Comparison of ENCODE assay signal across 8 cellular contexts in genomic region chrX:56978172-56978571, GRCh38. TPM values are rescaled to one million over a fixed set of nuclear protein-coding genes. Genes with fewer than 3 reads are reported as not detected.
A peak's percentile ranks its signal among the peaks of the same experiment; 100 is the strongest.
DNase-seq lines count a peak whose midpoint lies in the region; ATAC-seq, FAIRE-seq and TF ChIP-seq lines count a peak whose summit lies in the region.

No MANE protein-coding gene starts in this region.

- H3K4me3 ChIP-seq in K562, result no peak overlapping the region
- H3K4me3 ChIP-seq in keratinocyte (ENCODE audit: control insufficient read depth in 2 of 3, extremely low read depth in 1 of 3, insufficient read depth in 2 of 3, low read depth in 1 of 3, low read length in 3 of 3), result no peak overlapping the region

- no peaks in the 10 kb centered on the region for H3K27me3 ChIP-seq in K562 (ENCODE audit: control insufficient read depth in 2 of 2, insufficient read depth in 2 of 2, low read length in 2 of 2)
- no peaks in the 10 kb centered on the region for H3K27me3 ChIP-seq in keratinocyte (ENCODE audit: control insufficient read depth, extremely low read depth, insufficient read depth, low read length)

- H3K27ac ChIP-seq in K562 (ENCODE audit: extremely low read depth, low read depth, low read length) (no peak overlapping the region), keratinocyte (ENCODE audit: control insufficient read depth, insufficient read depth, low read length) (no peak overlapping the region)

- ATAC-seq in GM21717 (IDR thresholded peaks at IDR 0.05; ENCODE audit: unreplicated experiment) (peak; percentile 91), K562 (peak; percentile 85)
- peak; percentile 68 for ATAC-seq in stimulated activated naive CD8-positive, alpha-beta T cell treated with anti-CD3 and anti-CD28 coated beads, Interleukin-15, Interleukin-2, amounts not matched to agents 100 U/mL and 50 U/mL, for 24 hours

- H4K20me1 ChIP-seq in K562 (replicated peaks; ENCODE audit: control insufficient read depth, insufficient read depth, low read length), result no peaks in the 10 kb centered on the region
- H4K20me1 ChIP-seq in keratinocyte (ENCODE audit: control insufficient read depth, extremely low read depth, insufficient read depth, low read length), result no peaks in the 10 kb centered on the region

- H2AFZ ChIP-seq in K562 (ENCODE audit: low read depth, low read length) (no peak overlapping the region), keratinocyte (ENCODE audit: control insufficient read depth, low read length) (no peak overlapping the region)

- POLR2A ChIA-PET in K562 (lab: Yijun Ruan, JAX), result no interaction called here

- no peaks in the 10 kb centered on the region for H3K79me2 ChIP-seq in K562 (ENCODE audit: control insufficient read depth, insufficient read depth, low read length)
- H3K79me2 ChIP-seq in keratinocyte (ENCODE audit: control insufficient read depth, insufficient read depth, low read length), result no peaks in the 10 kb centered on the region

- intact Hi-C loops in K562 (cut with micrococcal nuclease), result loop anchor here (1.0 kb wide), 1 partner anchor 175 kb away; no protein-coding TSS in a partner anchor

- H3K4me1 ChIP-seq in K562 (replicated peaks in 1 of 2; ENCODE audit: control insufficient read depth in 2 of 2, insufficient read depth in 2 of 2, low read length in 2 of 2) (no peaks in the 10 kb centered on the region), keratinocyte (ENCODE audit: control insufficient read depth, extremely low read depth, insufficient read depth, low read length) (no peaks in the 10 kb centered on the region)

- TF ChIP-seq CTCF in K562 (IDR thresholded peaks at IDR 0.05 in 2 of 3, conservative IDR thresholded peaks at IDR 0.05 in 1 of 3; ENCODE audit: insufficient read depth in 2 of 3, low read depth in 1 of 3, low read length in 3 of 3) (peak; percentile 45 to 62 (median 46); a peak in 5 of 6 replicates), keratinocyte (optimal IDR thresholded peaks at IDR 0.05 in 1 of 3, IDR thresholded peaks at IDR 0.05 in 1 of 3, conservative IDR thresholded peaks at IDR 0.05 in 1 of 3; ENCODE audit: extremely low read depth in 1 of 3, insufficient read depth in 2 of 3, low read length in 3 of 3) (peak; percentile 58 to 69 (median 62))

- WGBS in K562 (ENCODE audit: insufficient coverage, low coverage, missing lambda C conversion rate), result 10% methylated on average over 1 of the region's 1 CpG

- H3K4me2 ChIP-seq in K562 (ENCODE audit: insufficient read depth, low read length) (no peak overlapping the region), keratinocyte (ENCODE audit: control insufficient read depth, extremely low read depth, insufficient read depth, low read depth, low read length) (no peak overlapping the region)

- CTCF ChIA-PET in K562 (lab: Yijun Ruan, JAX; ENCODE audit: low intra/inter-chr PET ratio), result interaction anchor here (1.1 to 1.6 kb wide), 2 partner anchors 175 to 213 kb away, joined by 4 to 5 read pairs; no protein-coding TSS in a partner anchor

- H3K9me1 ChIP-seq in K562 (ENCODE audit: control insufficient read depth, insufficient read depth, low read length) (no peaks in the 10 kb centered on the region), keratinocyte (ENCODE audit: control insufficient read depth, extremely low read depth, insufficient read depth, low read length) (no peaks in the 10 kb centered on the region)

- peak; percentile 70 for FAIRE-seq in K562 (lab: Jason Lieb, UNC)
- peak; percentile 83 for FAIRE-seq in keratinocyte (lab: Jason Lieb, UNC)

- DNase-seq in activated gamma-delta T cell treated with Interleukin-2 at 50 U/mL for 16 hours (peak; percentile 44), activated gamma-delta T cell (lab: John Stamatoyannopoulos, UW) (no peak), HUDEP-2 (lab: John Stamatoyannopoulos, UW; ENCODE audit: unreplicated experiment in 76 of 76) (peak in 40 of 76 experiments; percentile 0 to 40 (median 11)), RPMI7951 (ENCODE audit: low read depth) (peak; percentile 52), K562 (ENCODE audit: extremely low read depth in 1 of 4, low spot score in 3 of 4) (peak; percentile 17 to 42 (median 22)), keratinocyte (ENCODE audit: low read depth, low spot score) (no peak)
- peak; percentile 16 for DNase-seq in stimulated activated naive CD8-positive, alpha-beta T cell treated with anti-CD3 and anti-CD28 coated beads, Interleukin-15, Interleukin-2, amounts not matched to agents 100 U/mL and 50 U/mL, for 24 hours

- no peak overlapping the region for H3K9ac ChIP-seq in K562 (ENCODE audit: insufficient read depth in 1 of 2, low read depth in 2 of 2, low read length in 2 of 2)
- H3K9ac ChIP-seq in keratinocyte (ENCODE audit: control insufficient read depth, extremely low read depth, insufficient read depth, low read length), result no peak overlapping the region

- peaks cover 12% of the 10 kb centered on the region; the same call in 1 of the 3 replicates for H3K36me3 ChIP-seq in K562 (ENCODE audit: control insufficient read depth, insufficient read depth, low read length)
- peaks cover 0 to 2% of the 10 kb centered on the region in 2 experiments for H3K36me3 ChIP-seq in keratinocyte (ENCODE audit: control insufficient read depth in 2 of 2, extremely low read depth in 1 of 2, insufficient read depth in 2 of 2, low read length in 2 of 2)

- dilution Hi-C loops in keratinocyte (cut with MboI; ENCODE audit: extremely low pct_ligation_motif_present, low sequenced_read_pairs), result no loop called here

- TF ChIP-seq RAD21 in K562 (CRISPR knock-in tag; conservative IDR thresholded peaks at IDR 0.05 in 1 of 2, IDR thresholded peaks at IDR 0.05 in 1 of 2), result peak; percentile 27 to 64; a peak in 3 of 4 replicates

- BruUV-seq in K562 (replicated peaks; lab: Mats Ljungman, UMichigan), result no TSS peak

- TF ChIP-seq POLR2A in K562 (conservative IDR thresholded peaks at IDR 0.05), result no peak

- H3K9me3 ChIP-seq in K562 (replicated peaks; ENCODE audit: control insufficient read depth, insufficient read depth, low read depth, low read length) (no peaks in the 10 kb centered on the region), keratinocyte (ENCODE audit: control insufficient read depth, low read depth, low read length) (no peaks in the 10 kb centered on the region)

- TF ChIP-seq EP300 in K562 (IDR thresholded peaks at IDR 0.05; ENCODE audit: low read length), result no peak

- in situ Hi-C loops in K562 (cut with MboI), result no loop called here

TF ChIP-seq in K562, 482 proteins besides CTCF, POLR2A, EP300 and RAD21:
- TF ChIP-seq SMC3 (conservative IDR thresholded peaks at IDR 0.05; ENCODE audit: insufficient read depth, low read depth, low read length), result peak; percentile 50; the same call in 1 of the 2 replicates
- no peak for TF ChIP-seq BCL6 (CRISPR knock-in tag; IDR thresholded peaks at IDR 0.05)

RNA-seq across cellular contexts. Expression of gene SPIN3, which starts 17.2 kb away (rescaled TPM):
- 10.4 and 13.7 TPM in 2 replicates for total RNA-seq in RPMI7951 (2014; rRNA removed; shearing (Covaris generic))
- 16.3 and 27.3 TPM in 2 replicates for total RNA-seq in K562 (2011; cell fraction: chromatin; rRNA removed; ENCODE audit: low replicate concordance)
- 8.2 and 9.3 TPM in 2 replicates for total RNA-seq in K562 (2011; cell fraction: nucleolus; rRNA removed)
- total RNA-seq in K562 (2011; cell fraction: nucleoplasm; rRNA removed), result 16.9 and 32.7 TPM in 2 replicates
- total RNA-seq in K562 (2014; rRNA removed), result 4.6 and 4.9 TPM in 2 replicates
- total RNA-seq in K562 (2014; rRNA removed; fragmentation: Illumina TruSeq; extraction: Trizol), result 5.6 and 6.1 TPM in 2 replicates
- 5.5 and 6.4 TPM in 2 replicates for total RNA-seq in K562 (2015; rRNA removed; fragmentation: Illumina TruSeq; extraction: Trizol)
- 6.2 and 7.1 TPM in 2 replicates for total RNA-seq in K562 (2021)
- 6.8 and 7.9 TPM in 2 replicates for polyA plus RNA-seq in K562 (2011; rRNA removed)
- 3.0 and 3.1 TPM in 2 replicates for polyA plus RNA-seq in K562 (2011; cell fraction: cytosol; rRNA removed)
- 20.3 and 26.2 TPM in 2 replicates for polyA plus RNA-seq in K562 (2011; cell fraction: nucleus; rRNA removed)
- polyA plus RNA-seq in K562 (2012), result 5.2 and 7.9 TPM in 2 replicates
- polyA plus RNA-seq in K562 (2014; fragmentation: Illumina TruSeq; extraction: Trizol), result 6.5 TPM in 2 replicates
- polyA plus RNA-seq in K562 (2014; fragmentation: Nextera tagmentation; extraction: Ambion mirVana), result 1 to 10 TPM; 1.6 to 2.3 TPM
- 8.0 and 9.5 TPM in 2 replicates for polyA plus RNA-seq in K562 (2014; rRNA removed)
- 5.4 and 6.4 TPM in 2 replicates for polyA minus RNA-seq in K562 (2011; rRNA and poly(A)+ RNA removed)
- 3.1 and 4.0 TPM in 2 replicates for polyA minus RNA-seq in K562 (2011; cell fraction: cytosol; rRNA and poly(A)+ RNA removed)
- polyA minus RNA-seq in K562 (2011; cell fraction: nucleus; rRNA and poly(A)+ RNA removed), result 11.0 and 13.6 TPM in 2 replicates
- polyA plus RNA-seq in keratinocyte, result 2.5 to 5.5 TPM (median 4.3 TPM) in 3 replicates
- polyA plus RNA-seq in keratinocyte (2011; ENCODE audit: low read depth), result 2.1 TPM
- polyA plus RNA-seq in keratinocyte (2011; cell fraction: cytosol; rRNA removed), result 2.2 and 3.3 TPM in 2 replicates
- polyA plus RNA-seq in keratinocyte (2011; cell fraction: nucleus; rRNA removed), result 12.8 and 16.1 TPM in 2 replicates
- 2.4 and 4.3 TPM in 2 replicates for polyA plus RNA-seq in keratinocyte (2012; ENCODE audit: low replicate concordance)
- 1.9 to 5.8 TPM (median 2.0 TPM) in 3 replicates for polyA minus RNA-seq in keratinocyte
- 7.7 TPM for polyA minus RNA-seq in keratinocyte (2011; cell fraction: cytosol; rRNA and poly(A)+ RNA removed)
- polyA minus RNA-seq in keratinocyte (2011; cell fraction: nucleus; rRNA and poly(A)+ RNA removed), result 4.9 and 9.0 TPM in 2 replicates

Comparison
In these comparisons a context has a peak if more than half of its experiments do, and no peak if none do; other contexts are left out.
1. DNase-seq: peak in activated gamma-delta T cell treated with Interleukin-2 at 50 U/mL for 16 hours (single experiment), HUDEP-2 (40 of 76), RPMI7951 (single experiment), K562 (4 of 4) and stimulated activated naive CD8-positive, alpha-beta T cell treated with anti-CD3 and anti-CD28 coated beads, Interleukin-15, Interleukin-2, amounts not matched to agents 100 U/mL and 50 U/mL, for 24 hours (single experiment); none in activated gamma-delta T cell (single experiment) and keratinocyte (single experiment).
2. Peak in every context shown above with its lines, with median percentiles within 50 percentile points of each other: ATAC-seq.